Comparison of ENCODE assay signal across 27 cellular contexts in the genomic region with DNA sequence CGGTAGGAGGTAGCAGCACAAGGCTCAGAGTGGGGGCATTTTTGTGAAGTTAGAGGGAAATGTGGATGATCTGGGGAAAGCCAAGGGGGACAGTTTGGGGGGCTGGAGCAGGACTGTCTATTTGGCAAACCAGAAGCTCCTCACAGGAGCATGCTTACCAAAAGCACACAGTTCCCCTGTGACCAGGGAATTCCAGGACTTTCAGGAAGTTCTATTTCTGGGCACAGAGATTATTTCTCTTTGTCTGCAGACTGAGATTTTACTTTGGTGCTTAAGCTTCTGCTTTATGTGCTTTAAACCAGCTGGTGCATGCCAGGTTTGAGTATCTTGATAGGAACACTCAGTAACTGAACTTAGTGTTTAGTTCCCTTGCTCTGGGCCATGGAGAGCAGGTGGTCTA.
"Had no signal": no experiment of that assay in that cellular context is flagged by ENCODE, and none has a peak within 500 bp of the region (broad histone marks: within the 10 kb centered on the region; RNA-seq: fewer than 3 reads in every experiment).

No MANE protein-coding gene starts in this region.

- H3K9me3 ChIP-seq: heart left ventricle, lower lobe of right lung, neutrophil, psoas muscle, right atrium auricular region, spleen, suprapubic skin, thoracic aorta, tibial artery, upper lobe of right lung had no signal

- H3K27ac ChIP-seq: heart left ventricle, lower lobe of right lung, neural progenitor cell, neutrophil, parathyroid adenoma, psoas muscle, right atrium auricular region, suprapubic skin, thoracic aorta, tibial artery, upper lobe of right lung had no signal

- H2AFZ ChIP-seq: neural progenitor cell, parathyroid adenoma had no signal

- H3K79me2 ChIP-seq: parathyroid adenoma had no signal

- H3K27me3 ChIP-seq: heart left ventricle, neural progenitor cell, right atrium auricular region, spleen, suprapubic skin, tibial artery, upper lobe of right lung had no signal

- H3K9ac ChIP-seq: neural progenitor cell, parathyroid adenoma had no signal

- ATAC-seq: left lobe of liver; lower lobe of right lung; natural killer cell; psoas muscle; sciatic nerve; stimulated activated effector memory CD8-positive, alpha-beta T cell treated with anti-CD3 and anti-CD28 coated beads, Interleukin-12 subunit alpha, Interleukin-12 subunit beta, amount 100 ng/mL, for 72 hours; upper lobe of right lung had no signal

- DNase-seq: heart left ventricle; hypothalamus; islet precursor cell; lower lobe of right lung; mammary epithelial cell; mesendoderm; naive B cell; natural killer cell; nephron progenitor cell; occipital lobe; psoas muscle; small intestine; spleen; stimulated activated CD4-positive, alpha-beta T cell treated with anti-CD3 and anti-CD28 coated beads, Interleukin-4, amount 100 ng/mL, for 24 hours; stimulated activated naive CD4-positive, alpha-beta T cell; tibial artery; trophoblast cell; upper lobe of right lung had no signal

- H3K36me3 ChIP-seq: heart left ventricle, lower lobe of right lung, neural progenitor cell, neutrophil, right atrium auricular region, spleen, suprapubic skin, thoracic aorta, tibial artery, upper lobe of right lung had no signal

- H3K4me2 ChIP-seq: neural progenitor cell had no signal

- H3K4me1 ChIP-seq: lower lobe of right lung, psoas muscle, suprapubic skin, tibial artery had no signal

- H3K4me3 ChIP-seq: heart left ventricle, lower lobe of right lung, neural progenitor cell, psoas muscle, right atrium auricular region, spleen, suprapubic skin, thoracic aorta, tibial artery, upper lobe of right lung had no signal
